In genomic region chr15:61916104-61916503, GRCh38 we compare ENCODE assay signal across 17 cellular contexts.
A peak's percentile ranks its signal among the peaks of the same experiment; 100 is the strongest.
DNase-seq lines count a peak whose midpoint lies in the region; ATAC-seq and TF ChIP-seq lines count a peak whose summit lies in the region.
"Had no signal": no experiment of that assay in that cellular context is flagged by ENCODE, and none has a peak within 500 bp of the region (broad histone marks: within the 10 kb centered on the region; RNA-seq: fewer than 3 reads in every experiment).

No MANE protein-coding gene starts in this region.

- peak overlapping the region; percentile 29 for H3K27ac ChIP-seq in SJCRH30
- H3K27ac ChIP-seq: foreskin keratinocyte had no signal

- H3K36me3 ChIP-seq in SJCRH30 = peaks cover 48% of the 10 kb centered on the region

- no peaks in the 10 kb centered on the region for H3K27me3 ChIP-seq in SJCRH30
- H3K27me3 ChIP-seq: foreskin keratinocyte had no signal

- no peaks in the 10 kb centered on the region for H3K9me3 ChIP-seq in SJCRH30 (replicated peaks)

- H3K4me1 ChIP-seq in SJCRH30 = peaks cover 5% of the 10 kb centered on the region
- H3K4me1 ChIP-seq: foreskin keratinocyte had no signal

- peak; percentile 65 for DNase-seq in AG08395 (ENCODE audit: low spot score)
- DNase-seq in EH (ENCODE audit: low read depth) = peak; percentile 92
- peak in 1 of 2 experiments; percentile 42 for DNase-seq in SJCRH30
- DNase-seq in foreskin fibroblast = peak; percentile 53 to 77
- DNase-seq in stimulated activated naive CD8-positive, alpha-beta T cell treated with anti-CD3 and anti-CD28 coated beads, Interleukin-15, Interleukin-2, amounts not matched to agents 100 U/mL and 50 U/mL, for 24 hours = no peak
- DNase-seq in 8988T = no peak
- DNase-seq in nucleus accumbens (lab: John Stamatoyannopoulos, UW) = no peak
- DNase-seq: activated CD4-positive, alpha-beta T cell treated with anti-CD3 and anti-CD28 coated beads, Interleukin-2, amount 10 ng/mL, durations not matched to agents 7 days and 5 days; C1 segment of cervical spinal cord; caudate nucleus; effector memory CD4-positive, alpha-beta T cell; foreskin keratinocyte; GOT3; mammary epithelial cell; nephron progenitor cell had no signal

- H3K4me3 ChIP-seq in SJCRH30 = no peak overlapping the region
- H3K4me3 ChIP-seq in foreskin fibroblast (ENCODE audit: low read depth in 1 of 2, low read length in 2 of 2) = no peak overlapping the region

- no peak for ATAC-seq in stimulated activated naive CD8-positive, alpha-beta T cell treated with anti-CD3 and anti-CD28 coated beads, Interleukin-15, Interleukin-2, amounts not matched to agents 100 U/mL and 50 U/mL, for 24 hours
- ATAC-seq in HG03565 (IDR thresholded peaks at IDR 0.05; ENCODE audit: unreplicated experiment) = no peak
- ATAC-seq: activated naive CD4-positive, alpha-beta T cell treated with anti-CD3 and anti-CD28 coated beads, Interleukin-2, amount 50 U/mL, for 72 hours; foreskin keratinocyte had no signal

- TF ChIP-seq CTCF in foreskin fibroblast (IDR thresholded peaks at IDR 0.05; ENCODE audit: low read depth, low read length) = no peak

Comparison
In these comparisons a context has a peak if more than half of its experiments do, and no peak if none do; other contexts are left out.
1. DNase-seq: peak in AG08395 (single experiment), EH (single experiment) and foreskin fibroblast (2 of 2); none in stimulated activated naive CD8-positive, alpha-beta T cell treated with anti-CD3 and anti-CD28 coated beads, Interleukin-15, Interleukin-2, amounts not matched to agents 100 U/mL and 50 U/mL, for 24 hours (single experiment), 8988T (single experiment) and nucleus accumbens (0 of 56).